In genomic region chr18:35750929-35751328, GRCh38 we compare ENCODE assay signal across 21 cellular contexts.
"Had no signal": no experiment of that assay in that cellular context is flagged by ENCODE, and none has a peak within 500 bp of the region (broad histone marks: within the 10 kb centered on the region; RNA-seq: fewer than 3 reads in every experiment).

No MANE protein-coding gene starts in this region.

- H3K27me3 ChIP-seq: breast epithelium, colonic mucosa had no signal

- H3K9me3 ChIP-seq: breast epithelium, colonic mucosa had no signal

- H3K4me3 Mint-ChIP-seq: activated CD8-positive, alpha-beta T cell treated with anti-CD3 and anti-CD28 coated beads, Interleukin-2, amount 10 ng/mL, durations not matched to agents 7 days and 5 days; T-helper 17 cell; WTC11 had no signal

- H3K4me3 ChIP-seq: breast epithelium, colonic mucosa had no signal

- DNase-seq: activated CD4-positive, alpha-beta T cell treated with anti-CD3 and anti-CD28 coated beads for 48 hours; activated CD4-positive, alpha-beta T cell treated with anti-CD3 and anti-CD28 coated beads, Interleukin-2, amount 50 U/mL, for 4 hours; activated CD4-positive, CD25-positive, alpha-beta regulatory T cell treated with anti-CD3 and anti-CD28 coated beads, Interleukin-2, amount 50 U/mL, for 72 hours; activated CD8-positive, alpha-beta memory T cell treated with anti-CD3 and anti-CD28 coated beads, Interleukin-2, amount 50 U/mL, for 48 hours; activated CD8-positive, alpha-beta T cell treated with anti-CD3 and anti-CD28 coated beads, Interleukin-2, amount 10 ng/mL, durations not matched to agents 7 days and 5 days; activated naive CD4-positive, alpha-beta T cell treated with anti-CD3 and anti-CD28 coated beads, Interleukin-2, amount 50 U/mL, for 16 hours; activated T-cell treated with anti-CD3 and anti-CD28 coated beads, Interleukin-2, amount 50 U/mL, for 1 hour; aorta; caudate nucleus; colonic mucosa; Kasumi-1; NCI-H1048; NCI-H1694; NCI-H2029; NCI-H446; NCI-H524; SIG-M5; T-helper 17 cell; T-helper 9 cell had no signal

- H3K4me1 ChIP-seq: breast epithelium, colonic mucosa had no signal

- H3K27ac Mint-ChIP-seq: activated CD8-positive, alpha-beta T cell treated with anti-CD3 and anti-CD28 coated beads, Interleukin-2, amount 10 ng/mL, durations not matched to agents 7 days and 5 days; T-helper 17 cell; WTC11 had no signal

- H3K36me3 ChIP-seq: breast epithelium, colonic mucosa had no signal

- H3K27ac ChIP-seq: colonic mucosa had no signal

- ATAC-seq: activated CD8-positive, alpha-beta T cell treated with anti-CD3 and anti-CD28 coated beads, Interleukin-2, amount 10 ng/mL, durations not matched to agents 7 days and 5 days; T-helper 17 cell; WTC11 had no signal

- H3K4me1 Mint-ChIP-seq: T-helper 17 cell had no signal
